ENCODE assay signal across 8 cellular contexts in genomic region chr16:68528686-68529379, GRCh38. TPM values are rescaled to one million over a fixed set of nuclear protein-coding genes. Genes with fewer than 3 reads are reported as not detected.
DNase-seq lines count a peak whose midpoint lies in the region; ATAC-seq and TF ChIP-seq lines count a peak whose summit lies in the region.

No MANE protein-coding gene starts in this region.

- no peaks in the 10 kb centered on the region for H3K36me3 ChIP-seq in sigmoid colon

- H3K4me3 ChIP-seq in right cardiac atrium (ENCODE audit: low read length) = no peak overlapping the region
- peak overlapping the region in 1 of 4 donors; percentile 17 for H3K4me3 ChIP-seq in sigmoid colon

- peaks cover 15% of the 10 kb centered on the region for H3K4me1 Mint-ChIP-seq in T-helper 17 cell

- H3K36me3 Mint-ChIP-seq in T-helper 17 cell (ENCODE audit: low read depth) = no peaks in the 10 kb centered on the region

- TF ChIP-seq POLR2A in sigmoid colon (IDR thresholded peaks at IDR 0.05) = no peak

- peak; percentile 89 to 91 (median 90) for TF ChIP-seq CTCF in sigmoid colon (IDR thresholded peaks at IDR 0.05)

- no peaks in the 10 kb centered on the region for H3K27me3 ChIP-seq in right cardiac atrium (ENCODE audit: control insufficient read depth, insufficient read depth)
- no peaks in the 10 kb centered on the region for H3K27me3 ChIP-seq in sigmoid colon

- H3K4me1 ChIP-seq in right cardiac atrium (ENCODE audit: control insufficient read depth, insufficient read depth, low read length) (no peaks in the 10 kb centered on the region), sigmoid colon (peaks cover 0 to 23% (median 17%) of the 10 kb centered on the region in 4 donors)

- TF ChIP-seq EP300 in sigmoid colon (IDR thresholded peaks at IDR 0.05) = no peak

- peak overlapping the region; percentile 89 for H3K27ac Mint-ChIP-seq in T-helper 17 cell

- ATAC-seq in HG02852 (IDR thresholded peaks at IDR 0.05; ENCODE audit: unreplicated experiment) (peak; percentile 71), T-helper 17 cell (peak; percentile 84), right cardiac atrium (peak; percentile 91 to 93)

- WGBS in right cardiac atrium = 17% methylated on average over 29 of the region's 29 CpGs
- WGBS in sigmoid colon, 2 donors = 6 to 19% methylated on average over 29 of the region's 29 CpGs

- peak overlapping the region; percentile 93 for H3K4me3 Mint-ChIP-seq in T-helper 17 cell

- intact Hi-C loops in right cardiac atrium (cut with DNase I) = loop anchor here in 1 of 4 donors (5.0 kb wide), 1 partner anchor 593 kb away; no protein-coding TSS in a partner anchor
- intact Hi-C loops in sigmoid colon (cut with DNase I) = loop anchor here (5.0 kb wide), 3 partner anchors 273 to 603 kb away; partner anchors contain the start of genes CHTF8, TANGO6 and UTP4

- H3K9me3 ChIP-seq in T-helper 17 cell (ENCODE audit: control insufficient read depth, low read length, poor library complexity, severe bottlenecking) = no peaks in the 10 kb centered on the region
- no peaks in the 10 kb centered on the region for H3K9me3 ChIP-seq in right cardiac atrium (ENCODE audit: control insufficient read depth, low read length)
- H3K9me3 ChIP-seq in sigmoid colon = no peaks in the 10 kb centered on the region

- H3K27me3 Mint-ChIP-seq in T-helper 17 cell = no peaks in the 10 kb centered on the region

- DNase-seq in GM03348 (ENCODE audit: low spot score) (peak; percentile 90), NCI-H187 (lab: John Stamatoyannopoulos, UW) (peak; percentile 45 to 61), T-helper 17 cell (peak; percentile 81 to 86 (median 82)), amniotic epithelial cell (ENCODE audit: low read depth) (peak; percentile 63), right cardiac atrium (peak; percentile 82 to 93 (median 92)), sigmoid colon (peak; percentile 92), OCI-M2 (lab: John Stamatoyannopoulos, UW; ENCODE audit: unreplicated experiment) (no peak)

- H3K27ac ChIP-seq in right cardiac atrium (ENCODE audit: low read length) (no peak overlapping the region), sigmoid colon (no peak overlapping the region)

RNA-seq across cellular contexts. Expression of gene ZFP90, which starts 10.3 kb away (rescaled TPM):
- total RNA-seq in T-helper 17 cell (10 to 100 TPM; 20.7 to 21.3 TPM), right cardiac atrium (10 to 100 TPM; 12.2 to 14.3 (median 12.5) TPM), sigmoid colon (10 to 100 TPM; 33.4 to 48.5 (median 39.1) TPM)
- polyA plus RNA-seq in right cardiac atrium (8.4 TPM), sigmoid colon (1 to 10 TPM; 1.6 to 8.0 (median 4.8) TPM)
